12 cellular contexts compared by ENCODE assay signal in genomic region chr20:25288291-25289181, GRCh38. TPM values are rescaled to one million over a fixed set of nuclear protein-coding genes. Genes with fewer than 3 reads are reported as not detected.
DNase-seq lines count a peak whose midpoint lies in the region; ATAC-seq and TF ChIP-seq lines count a peak whose summit lies in the region.
"Had no signal": no experiment of that assay in that cellular context is flagged by ENCODE, and none has a peak within 500 bp of the region (broad histone marks: within the 10 kb centered on the region; RNA-seq: fewer than 3 reads in every experiment).

No MANE protein-coding gene starts in this region.

- H3K4me1 ChIP-seq in right atrium auricular region: peaks cover 0 to 21% of the 10 kb centered on the region in 2 donors
- H3K4me1 ChIP-seq: pancreas had no signal

- no peak for ATAC-seq in Right ventricle myocardium inferior
- ATAC-seq in HG02981 (IDR thresholded peaks at IDR 0.05; ENCODE audit: unreplicated experiment): peak; percentile 96
- ATAC-seq in activated B cell treated with CpG ODN at 0.5 μM for 24 hours (ENCODE audit: low read depth): peak; percentile 92
- ATAC-seq: Panc1, pancreas had no signal

- H3K36me3 Mint-ChIP-seq in activated B cell treated with CpG ODN at 0.5 μM for 24 hours (ENCODE audit: low read depth): peaks cover 60% of the 10 kb centered on the region
- H3K36me3 Mint-ChIP-seq in activated naive CD8-positive, alpha-beta T cell treated with anti-CD3 and anti-CD28 coated beads for 36 hours: no peaks in the 10 kb centered on the region

- no peaks in the 10 kb centered on the region for H3K27me3 Mint-ChIP-seq in activated B cell treated with CpG ODN at 0.5 μM for 24 hours
- no peaks in the 10 kb centered on the region for H3K27me3 Mint-ChIP-seq in activated naive CD8-positive, alpha-beta T cell treated with anti-CD3 and anti-CD28 coated beads for 36 hours

- DNase-seq in Right ventricle myocardium inferior (ENCODE audit: missing footprints) (peak; percentile 63), right atrium auricular region (ENCODE audit: low spot score) (no peak), activated B cell treated with CpG ODN at 0.5 μM for 24 hours (no peak), SKM-1 treated with dmso at 0.1 percent for 144 hours (lab: John Stamatoyannopoulos, UW; ENCODE audit: unreplicated experiment) (no peak), nucleus accumbens (lab: John Stamatoyannopoulos, UW) (no peak), NCI-H1436 treated with DMSO at 0.1 percent for 48 hours (lab: John Stamatoyannopoulos, UW) (no peak)
- no peak for DNase-seq in activated naive CD8-positive, alpha-beta T cell treated with anti-CD3 and anti-CD28 coated beads for 36 hours
- DNase-seq: AML-193, foreskin fibroblast had no signal

- H3K9me3 Mint-ChIP-seq in activated B cell treated with CpG ODN at 0.5 μM for 24 hours: no peaks in the 10 kb centered on the region
- no peaks in the 10 kb centered on the region for H3K9me3 Mint-ChIP-seq in activated naive CD8-positive, alpha-beta T cell treated with anti-CD3 and anti-CD28 coated beads for 36 hours

- peaks cover 7% of the 10 kb centered on the region for H3K4me1 Mint-ChIP-seq in activated B cell treated with CpG ODN at 0.5 μM for 24 hours
- H3K4me1 Mint-ChIP-seq in activated naive CD8-positive, alpha-beta T cell treated with anti-CD3 and anti-CD28 coated beads for 36 hours: peaks cover under 1% of the 10 kb centered on the region

- peaks cover 93% of the 10 kb centered on the region for H3K36me3 ChIP-seq in right atrium auricular region

- no peak overlapping the region for H3K27ac Mint-ChIP-seq in activated B cell treated with CpG ODN at 0.5 μM for 24 hours
- no peak overlapping the region for H3K27ac Mint-ChIP-seq in activated naive CD8-positive, alpha-beta T cell treated with anti-CD3 and anti-CD28 coated beads for 36 hours

- CTCF ChIA-PET in activated B cell treated with CpG ODN at 0.5 μM for 24 hours (lab: Charles Lee): no interaction called here

- intact Hi-C loops in Right ventricle myocardium inferior (cut with DNase I) (no loop called here), activated B cell treated with CpG ODN at 0.5 μM for 24 hours (cut with micrococcal nuclease) (loop anchor here (2.0 kb wide), 1 partner anchor 40 kb away; the partner anchor contains the start of gene PYGB)

- H3K9me3 ChIP-seq in right atrium auricular region: no peaks in the 10 kb centered on the region
- H3K9me3 ChIP-seq: pancreas had no signal

- no peak overlapping the region for H3K4me3 Mint-ChIP-seq in activated B cell treated with CpG ODN at 0.5 μM for 24 hours
- H3K4me3 Mint-ChIP-seq in activated naive CD8-positive, alpha-beta T cell treated with anti-CD3 and anti-CD28 coated beads for 36 hours: no peak overlapping the region

- POLR2A ChIA-PET in activated B cell treated with CpG ODN at 0.5 μM for 24 hours (lab: Charles Lee): no interaction called here

- no peak overlapping the region for H3K27ac ChIP-seq in right atrium auricular region
- H3K27ac ChIP-seq: pancreas had no signal

- no peak overlapping the region for H3K4me3 ChIP-seq in right atrium auricular region
- H3K4me3 ChIP-seq: pancreas had no signal

- no peaks in the 10 kb centered on the region for H3K27me3 ChIP-seq in right atrium auricular region
- H3K27me3 ChIP-seq: pancreas had no signal

- TF ChIP-seq CTCF in right atrium auricular region (IDR thresholded peaks at IDR 0.05) (no peak), activated B cell treated with CpG ODN at 0.5 μM for 24 hours (IDR thresholded peaks at IDR 0.05) (no peak)

RNA-seq across cellular contexts. Expression of gene PYGB, which starts 40.7 kb away (rescaled TPM):
- total RNA-seq in Right ventricle myocardium inferior (174 TPM), right atrium auricular region (100 to 1,000 TPM; 145 to 174 TPM), activated B cell treated with CpG ODN at 0.5 μM for 24 hours (21.5 and 23.5 TPM in 2 replicates)
- total RNA-seq in activated naive CD8-positive, alpha-beta T cell treated with anti-CD3 and anti-CD28 coated beads for 36 hours: 10 to 100 TPM; 30.3 to 31.0 TPM
